1 cellular context compared by ENCODE assay signal in genomic region chr9:5513966-5514365, GRCh38.
TF ChIP-seq lines count a peak whose summit lies in the region.

No MANE protein-coding gene starts in this region.

TF ChIP-seq in SK-N-SH treated with all-trans-retinoic acid at 6 μM for 48 hours, 23 proteins besides CTCF, POLR2A, EP300 and RAD21 (continued from another document):
- TF ChIP-seq CREB5 (CRISPR knock-in tag; IDR thresholded peaks at IDR 0.05; ENCODE audit: low read depth): no peak
- no peak for TF ChIP-seq RARB (CRISPR knock-in tag; IDR thresholded peaks at IDR 0.05)
- no peak for TF ChIP-seq TCF4 (CRISPR knock-in tag; IDR thresholded peaks at IDR 0.05; ENCODE audit: borderline replicate concordance)
- TF ChIP-seq ESRRG (CRISPR knock-in tag; IDR thresholded peaks at IDR 0.05): no peak
- TF ChIP-seq CSRNP3 (CRISPR knock-in tag; IDR thresholded peaks at IDR 0.05): no peak
